Comparison of ENCODE assay signal across 3 cellular contexts in the genomic region with DNA sequence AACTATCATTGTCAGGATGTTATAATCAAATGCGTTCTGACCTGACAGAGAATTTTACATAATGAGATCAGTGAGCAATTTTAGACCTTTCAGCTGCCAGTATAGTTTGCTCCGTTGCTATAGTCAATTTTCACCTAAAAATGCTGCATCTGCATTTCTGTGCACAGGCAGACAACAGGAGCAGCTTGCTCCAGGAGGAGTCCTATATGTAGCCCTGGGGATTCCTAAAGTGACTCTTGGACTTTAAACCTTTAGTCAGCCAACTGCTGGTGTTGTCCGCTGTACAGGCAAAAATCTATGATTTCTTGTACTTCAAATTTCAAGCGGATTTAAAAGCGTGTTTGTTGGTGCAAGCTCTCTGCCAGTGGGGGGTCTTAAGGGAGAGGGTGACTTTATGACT.
TF ChIP-seq lines count a peak whose summit lies in the region.

No MANE protein-coding gene starts in this region.

TF ChIP-seq in A549, 52 proteins besides CTCF, POLR2A, EP300 and RAD21 (continued from another document):
- TF ChIP-seq MAZ (IDR thresholded peaks at IDR 0.05; ENCODE audit: borderline replicate concordance, low read depth, low read length): no peak

TF ChIP-seq in K562, 482 proteins besides CTCF, POLR2A, EP300 and RAD21 (continued from another document):
- peak; percentile 37; the same call in 1 of the 2 replicates for TF ChIP-seq MAFF (IDR thresholded peaks at IDR 0.05; ENCODE audit: low read length)
- TF ChIP-seq C11orf30 (IDR thresholded peaks at IDR 0.05; ENCODE audit: low read depth): peak; percentile 22; the same call in 1 of the 2 replicates
- no peak for TF ChIP-seq KAT7 (CRISPR knock-in tag; IDR thresholded peaks at IDR 0.05; ENCODE audit: borderline replicate concordance)
- TF ChIP-seq BMI1 (IDR thresholded peaks at IDR 0.05; ENCODE audit: low read length): no peak
- 0 out of 2 replicates have a peak, but pooled peaks have one; percentile 12 for TF ChIP-seq MAFG (tag; conservative IDR thresholded peaks at IDR 0.05)

TF ChIP-seq in liver, 16 proteins besides CTCF, POLR2A, EP300 and RAD21:
- TF ChIP-seq FOXA2 (IDR thresholded peaks at IDR 0.05): no peak
- TF ChIP-seq YY1 (IDR thresholded peaks at IDR 0.05): no peak
- peak; percentile 8 for TF ChIP-seq SP1 (IDR thresholded peaks at IDR 0.05)
- peak; percentile 46 to 58 for TF ChIP-seq HNF4A (conservative IDR thresholded peaks at IDR 0.05)
- TF ChIP-seq, protein P1, sequence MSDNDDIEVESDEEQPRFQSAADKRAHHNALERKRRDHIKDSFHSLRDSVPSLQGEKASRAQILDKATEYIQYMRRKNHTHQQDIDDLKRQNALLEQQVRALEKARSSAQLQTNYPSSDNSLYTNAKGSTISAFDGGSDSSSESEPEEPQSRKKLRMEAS (IDR thresholded peaks at IDR 0.05): no peak
